13 cellular contexts compared by ENCODE assay signal in the genomic region with DNA sequence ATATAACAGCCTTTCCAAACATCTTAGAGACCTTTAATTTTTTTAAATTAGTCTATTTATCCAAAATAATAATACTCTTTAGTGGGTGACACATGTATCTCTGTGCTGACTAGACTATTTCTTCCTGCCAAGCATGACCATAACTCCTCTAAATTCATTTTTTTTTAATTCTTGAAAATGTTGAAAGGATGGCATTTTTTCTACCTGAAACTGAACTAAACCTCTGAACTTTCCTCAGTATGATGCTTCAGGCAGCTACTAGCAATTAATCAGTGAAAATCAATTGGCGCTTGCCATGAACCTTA.
"Had no signal": no experiment of that assay in that cellular context is flagged by ENCODE, and none has a peak within 500 bp of the region (broad histone marks: within the 10 kb centered on the region; RNA-seq: fewer than 3 reads in every experiment).

No MANE protein-coding gene starts in this region.

- H3K9me3 ChIP-seq: adrenal gland, body of pancreas, spleen had no signal

- H3K27ac ChIP-seq: adrenal gland, body of pancreas, parathyroid adenoma, spleen had no signal

- ATAC-seq: activated CD4-positive, CD25-positive, alpha-beta regulatory T cell treated with anti-CD3 and anti-CD28 coated beads, Interleukin-2, amount 50 U/mL, for 24 hours; body of pancreas; stimulated activated memory B cell treated with anti-CD40 and anti-IgM and Interleukin-4, amounts not matched to agents 10 μg/mL and 1 μg/mL and 100 μg/mL, for 72 hours had no signal

- DNase-seq: activated CD4-positive, alpha-beta T cell treated with anti-CD3 and anti-CD28 coated beads, Interleukin-2, amount 50 U/mL, for 4 hours; activated naive CD4-positive, alpha-beta T cell treated with anti-CD3 and anti-CD28 coated beads, Interleukin-2, amount 50 U/mL, for 16 hours; activated T-cell treated with anti-CD3 and anti-CD28 coated beads, Interleukin-2, amount 50 U/mL, for 1 hour; adrenal gland; body of pancreas; dorsolateral prefrontal cortex; glutamatergic neuron; spleen; stimulated activated CD4-positive, alpha-beta T cell treated with anti-CD3 and anti-CD28 coated beads, Interleukin-1b, Interleukin-23, amount 100 ng/mL, for 48 hours; trophoblast cell had no signal

- H3K27me3 ChIP-seq: adrenal gland, body of pancreas, dorsolateral prefrontal cortex had no signal

- H3K4me3 ChIP-seq: adrenal gland, body of pancreas, dorsolateral prefrontal cortex, spleen had no signal

- H3K36me3 ChIP-seq: adrenal gland, spleen had no signal
